ENCODE assay signal across 20 cellular contexts in genomic region chr1:208182880-208183279, GRCh38.
A peak's percentile ranks its signal among the peaks of the same experiment; 100 is the strongest.
DNase-seq lines count a peak whose midpoint lies in the region; ATAC-seq and TF ChIP-seq lines count a peak whose summit lies in the region.
"Had no signal": no experiment of that assay in that cellular context is flagged by ENCODE, and none has a peak within 500 bp of the region (broad histone marks: within the 10 kb centered on the region; RNA-seq: fewer than 3 reads in every experiment).

No MANE protein-coding gene starts in this region.

- no peaks in the 10 kb centered on the region for H3K36me3 Mint-ChIP-seq in nephron (ENCODE audit: low read depth)
- H3K36me3 Mint-ChIP-seq: activated naive CD8-positive, alpha-beta T cell treated with anti-CD3 and anti-CD28 coated beads, Interleukin-2, amount 10 ng/mL, durations not matched to agents 7 days and 5 days; natural killer cell treated with Interleukin-12 subunit alpha and Interleukin-12 subunit beta and Interleukin-15 and Interleukin-18, amount 100 ng/mL, for 72 hours; T-cell had no signal

- H3K4me3 ChIP-seq in Peyer's patch, result no peak overlapping the region
- no peak overlapping the region for H3K4me3 ChIP-seq in esophagus squamous epithelium
- H3K4me3 ChIP-seq in tibial artery, result no peak overlapping the region
- H3K4me3 ChIP-seq: coronary artery, MG63 had no signal

- intact Hi-C loops in esophagus squamous epithelium (cut with DNase I) (loop anchor here (10.0 kb wide), 1 partner anchor 48 kb away; no protein-coding TSS in a partner anchor), tibial artery (cut with DNase I; ENCODE audit: low total_unique reads) (loop anchor here (10.0 kb wide), 1 partner anchor 58 kb away; no protein-coding TSS in a partner anchor)

- H3K36me3 ChIP-seq in Peyer's patch, result no peaks in the 10 kb centered on the region
- H3K36me3 ChIP-seq in esophagus squamous epithelium, result peaks cover 0 to 28% (median 0%) of the 10 kb centered on the region in 3 donors
- no peaks in the 10 kb centered on the region for H3K36me3 ChIP-seq in tibial artery
- H3K36me3 ChIP-seq: brain microvascular endothelial cell, MG63 had no signal

- H3K9me3 ChIP-seq in Peyer's patch, result no peaks in the 10 kb centered on the region
- no peaks in the 10 kb centered on the region for H3K9me3 ChIP-seq in esophagus squamous epithelium
- H3K9me3 ChIP-seq in tibial artery, result no peaks in the 10 kb centered on the region
- H3K9me3 ChIP-seq: MG63 had no signal

- WGBS in esophagus squamous epithelium, 2 donors, result 72 to 77% methylated on average over 3 of the region's 3 CpGs

- peaks cover 92% of the 10 kb centered on the region for H3K4me1 Mint-ChIP-seq in nephron
- H3K4me1 Mint-ChIP-seq: activated naive CD8-positive, alpha-beta T cell treated with anti-CD3 and anti-CD28 coated beads, Interleukin-2, amount 10 ng/mL, durations not matched to agents 7 days and 5 days had no signal

- no peaks in the 10 kb centered on the region for H3K27me3 ChIP-seq in Peyer's patch
- no peaks in the 10 kb centered on the region for H3K27me3 ChIP-seq in esophagus squamous epithelium
- H3K27me3 ChIP-seq in tibial artery, result no peaks in the 10 kb centered on the region
- H3K27me3 ChIP-seq: brain microvascular endothelial cell, MG63 had no signal

- peak overlapping the region; percentile 80 to 91 (median 85) for H3K27ac Mint-ChIP-seq in nephron
- H3K27ac Mint-ChIP-seq: activated naive CD8-positive, alpha-beta T cell treated with anti-CD3 and anti-CD28 coated beads, Interleukin-2, amount 10 ng/mL, durations not matched to agents 7 days and 5 days; natural killer cell treated with Interleukin-12 subunit alpha and Interleukin-12 subunit beta and Interleukin-15 and Interleukin-18, amount 100 ng/mL, for 72 hours; T-cell had no signal

- no peaks in the 10 kb centered on the region for H3K27me3 Mint-ChIP-seq in nephron (ENCODE audit: low read depth)

- TF ChIP-seq POLR2A in Peyer's patch (IDR thresholded peaks at IDR 0.05) (no peak), esophagus squamous epithelium (IDR thresholded peaks at IDR 0.05) (no peak)

- H3K9me3 Mint-ChIP-seq in nephron, result no peaks in the 10 kb centered on the region
- H3K9me3 Mint-ChIP-seq: activated naive CD8-positive, alpha-beta T cell treated with anti-CD3 and anti-CD28 coated beads, Interleukin-2, amount 10 ng/mL, durations not matched to agents 7 days and 5 days; natural killer cell treated with Interleukin-12 subunit alpha and Interleukin-12 subunit beta and Interleukin-15 and Interleukin-18, amount 100 ng/mL, for 72 hours; T-cell had no signal

- H3K4me1 ChIP-seq in Peyer's patch (peaks cover 0 to 72% (median 15%) of the 10 kb centered on the region in 4 donors), esophagus squamous epithelium (peaks cover 35 to 85% (median 65%) of the 10 kb centered on the region in 3 donors), tibial artery (peaks cover 0 to 75% (median 58%) of the 10 kb centered on the region in 4 donors)

- H3K4me3 Mint-ChIP-seq in nephron, result peak overlapping the region; percentile 22 to 58 (median 38)
- H3K4me3 Mint-ChIP-seq: activated naive CD8-positive, alpha-beta T cell treated with anti-CD3 and anti-CD28 coated beads, Interleukin-2, amount 10 ng/mL, durations not matched to agents 7 days and 5 days; natural killer cell treated with Interleukin-12 subunit alpha and Interleukin-12 subunit beta and Interleukin-15 and Interleukin-18, amount 100 ng/mL, for 72 hours; T-cell had no signal

- ATAC-seq in GM18909 (IDR thresholded peaks at IDR 0.05; ENCODE audit: poor library complexity, unreplicated experiment) (no peak), GM19023 (IDR thresholded peaks at IDR 0.05; ENCODE audit: unreplicated experiment) (no peak), esophagus mucosa (no peak)
- ATAC-seq: natural killer cell treated with Interleukin-12 subunit alpha and Interleukin-12 subunit beta and Interleukin-15 and Interleukin-18, amount 100 ng/mL, for 72 hours; T-cell had no signal

- TF ChIP-seq CTCF in Peyer's patch (IDR thresholded peaks at IDR 0.05) (no peak), esophagus squamous epithelium (IDR thresholded peaks at IDR 0.05) (no peak), nephron (IDR thresholded peaks at IDR 0.05; ENCODE audit: unreplicated experiment in 3 of 3) (no peak), tibial artery (IDR thresholded peaks at IDR 0.05) (no peak)

- DNase-seq in Peyer's patch (peak in 2 of 3 donors; percentile 61 to 71), esophagus squamous epithelium (lab: John Stamatoyannopoulos, UW) (no peak), tibial artery (no peak), hypothalamus (lab: John Stamatoyannopoulos, UW) (no peak)
- DNase-seq: activated CD4-positive, alpha-beta T cell treated with anti-CD3 and anti-CD28 coated beads for 4 hours; activated naive CD8-positive, alpha-beta T cell treated with anti-CD3 and anti-CD28 coated beads, Interleukin-2, amount 10 ng/mL, durations not matched to agents 7 days and 5 days; brain microvascular endothelial cell; DMS 273 treated with DMSO at 0.1 percent for 48 hours; hippocampal formation; MG63; NCI-H69; Right ventricle myocardium superior; stimulated activated CD4-positive, alpha-beta T cell treated with anti-CD3 and anti-CD28 coated beads, Interleukin-4, amount 100 ng/mL, for 4 hours; T-cell had no signal

- H3K27ac ChIP-seq in Peyer's patch (peak overlapping the region in 3 of 4 donors; percentile 52 to 76 (median 63)), esophagus squamous epithelium (peak overlapping the region in 3 of 4 donors; percentile 6 to 77 (median 39)), tibial artery (peak overlapping the region; percentile 49 to 56)
- H3K27ac ChIP-seq: brain microvascular endothelial cell had no signal

Comparison
In these comparisons a context has a peak if more than half of its experiments do, and no peak if none do; other contexts are left out.
1. DNase-seq: peak in Peyer's patch (2 of 3); none in esophagus squamous epithelium (single experiment), tibial artery (0 of 2) and hypothalamus (0 of 51).
2. Peak in every context shown above with its lines, with median percentiles within 50 percentile points of each other: H3K27ac ChIP-seq.